16 cellular contexts compared by ENCODE assay signal in the genomic region with DNA sequence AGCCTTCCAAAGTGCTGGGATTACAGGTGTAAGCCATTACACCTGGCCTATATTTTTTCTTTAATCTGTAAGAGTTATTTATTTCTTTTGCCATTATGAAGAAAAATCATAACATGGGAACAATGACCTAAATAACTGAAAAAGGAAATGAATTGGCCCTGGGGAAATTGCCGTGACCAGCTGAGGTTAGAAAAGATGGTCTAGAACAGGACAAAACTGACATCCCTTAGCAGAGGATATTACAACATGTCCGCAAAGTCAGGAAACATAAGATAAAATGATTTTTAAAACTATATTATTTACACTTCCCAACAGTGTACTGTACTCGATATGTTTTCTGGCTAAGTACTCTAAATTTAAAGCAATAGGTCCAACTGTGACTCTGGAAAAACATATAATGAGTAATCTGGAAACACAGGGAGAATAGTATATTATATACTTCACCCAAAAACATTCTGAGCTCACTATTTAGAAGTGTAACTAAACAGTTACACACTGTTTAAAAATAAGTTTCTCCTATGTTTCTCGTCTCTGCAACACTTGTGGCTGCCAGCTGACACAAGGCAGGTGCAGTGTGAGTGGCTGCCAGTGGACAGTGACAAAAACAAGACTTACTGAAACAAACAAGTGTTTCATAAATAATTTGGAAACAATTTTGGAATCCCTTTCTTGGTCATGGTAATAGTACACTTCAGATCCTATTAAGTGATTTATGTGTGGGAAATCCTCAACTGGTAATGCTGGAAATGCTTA.
"Had no signal": no experiment of that assay in that cellular context is flagged by ENCODE, and none has a peak within 500 bp of the region (broad histone marks: within the 10 kb centered on the region; RNA-seq: fewer than 3 reads in every experiment).

No MANE protein-coding gene starts in this region.

- H3K4me3 ChIP-seq: body of pancreas, prostate gland, right lobe of liver, suprapubic skin had no signal

- H3K27me3 Mint-ChIP-seq: activated CD4-positive, alpha-beta T cell treated with anti-CD3 and anti-CD28 coated beads, Interleukin-2, amount 10 ng/mL, durations not matched to agents 7 days and 5 days; activated naive CD8-positive, alpha-beta T cell treated with anti-CD3 and anti-CD28 coated beads for 36 hours; central memory CD8-positive, alpha-beta T cell; stimulated activated naive CD8-positive, alpha-beta T cell treated with anti-CD3 and anti-CD28 coated beads, Interleukin-15, Interleukin-2, amounts not matched to agents 100 ng/mL and 50 ng/mL, for 24 hours; type B pancreatic cell had no signal

- H3K4me1 ChIP-seq: body of pancreas, prostate gland, right lobe of liver, suprapubic skin had no signal

- H3K9me3 Mint-ChIP-seq: activated CD4-positive, alpha-beta T cell treated with anti-CD3 and anti-CD28 coated beads, Interleukin-2, amount 10 ng/mL, durations not matched to agents 7 days and 5 days; activated naive CD8-positive, alpha-beta T cell treated with anti-CD3 and anti-CD28 coated beads for 36 hours; central memory CD8-positive, alpha-beta T cell; stimulated activated naive CD8-positive, alpha-beta T cell treated with anti-CD3 and anti-CD28 coated beads, Interleukin-15, Interleukin-2, amounts not matched to agents 100 ng/mL and 50 ng/mL, for 24 hours; T-helper 2 cell treated with Interferon-gamma antibody and Interleukin-4, amounts not matched to agents 5 μg/mL and 100 μg/mL, for 36 hours; type B pancreatic cell had no signal

- H3K9me3 ChIP-seq: body of pancreas, prostate gland, right lobe of liver, suprapubic skin had no signal

- H3K27ac ChIP-seq: body of pancreas, prostate gland, right lobe of liver, suprapubic skin had no signal

- DNase-seq: activated CD4-positive, alpha-beta T cell treated with anti-CD3 and anti-CD28 coated beads, Interleukin-2, amount 10 ng/mL, durations not matched to agents 7 days and 5 days; activated CD4-positive, CD25-positive, alpha-beta regulatory T cell; activated CD8-positive, alpha-beta memory T cell treated with anti-CD3 and anti-CD28 coated beads, Interleukin-2, amount 50 U/mL, for 48 hours; activated naive CD8-positive, alpha-beta T cell treated with anti-CD3 and anti-CD28 coated beads for 36 hours; body of pancreas; cortex of kidney; effector CD8-positive, alpha-beta T cell; foreskin fibroblast; mesendoderm; right lobe of liver had no signal

- H3K4me3 Mint-ChIP-seq: activated CD4-positive, alpha-beta T cell treated with anti-CD3 and anti-CD28 coated beads, Interleukin-2, amount 10 ng/mL, durations not matched to agents 7 days and 5 days; activated naive CD8-positive, alpha-beta T cell treated with anti-CD3 and anti-CD28 coated beads for 36 hours; central memory CD8-positive, alpha-beta T cell; stimulated activated naive CD8-positive, alpha-beta T cell treated with anti-CD3 and anti-CD28 coated beads, Interleukin-15, Interleukin-2, amounts not matched to agents 100 ng/mL and 50 ng/mL, for 24 hours; T-helper 2 cell treated with Interferon-gamma antibody and Interleukin-4, amounts not matched to agents 5 μg/mL and 100 μg/mL, for 36 hours; type B pancreatic cell had no signal

- H3K36me3 Mint-ChIP-seq: activated naive CD8-positive, alpha-beta T cell treated with anti-CD3 and anti-CD28 coated beads for 36 hours had no signal

- H3K36me3 ChIP-seq: prostate gland, right lobe of liver, suprapubic skin had no signal

- H3K4me1 Mint-ChIP-seq: activated CD4-positive, alpha-beta T cell treated with anti-CD3 and anti-CD28 coated beads, Interleukin-2, amount 10 ng/mL, durations not matched to agents 7 days and 5 days; activated naive CD8-positive, alpha-beta T cell treated with anti-CD3 and anti-CD28 coated beads for 36 hours; central memory CD8-positive, alpha-beta T cell had no signal

- H3K27ac Mint-ChIP-seq: activated CD4-positive, alpha-beta T cell treated with anti-CD3 and anti-CD28 coated beads, Interleukin-2, amount 10 ng/mL, durations not matched to agents 7 days and 5 days; activated naive CD8-positive, alpha-beta T cell treated with anti-CD3 and anti-CD28 coated beads for 36 hours; stimulated activated naive CD8-positive, alpha-beta T cell treated with anti-CD3 and anti-CD28 coated beads, Interleukin-15, Interleukin-2, amounts not matched to agents 100 ng/mL and 50 ng/mL, for 24 hours; T-helper 2 cell treated with Interferon-gamma antibody and Interleukin-4, amounts not matched to agents 5 μg/mL and 100 μg/mL, for 36 hours; type B pancreatic cell had no signal

- ATAC-seq: body of pancreas had no signal

- H3K27me3 ChIP-seq: body of pancreas, right lobe of liver, suprapubic skin had no signal
